Comparison of ENCODE assay signal across 8 cellular contexts in genomic region chr9:92762781-92763708, GRCh38. TPM values are rescaled to one million over a fixed set of nuclear protein-coding genes. Genes with fewer than 3 reads are reported as not detected.
A peak's percentile ranks its signal among the peaks of the same experiment; 100 is the strongest.
DNase-seq lines count a peak whose midpoint lies in the region; ATAC-seq and TF ChIP-seq lines count a peak whose summit lies in the region.

No MANE protein-coding gene starts in this region.

- no peaks in the 10 kb centered on the region for H3K36me3 Mint-ChIP-seq in activated CD8-positive, alpha-beta T cell treated with anti-CD3 and anti-CD28 coated beads for 36 hours (ENCODE audit: low read depth)
- no peaks in the 10 kb centered on the region for H3K36me3 Mint-ChIP-seq in stimulated activated naive CD8-positive, alpha-beta T cell treated with anti-CD3 and anti-CD28 coated beads, Interleukin-15, Interleukin-2, amounts not matched to agents 100 ng/mL and 50 ng/mL, for 24 hours (ENCODE audit: low read depth)

- H3K27me3 Mint-ChIP-seq in activated CD8-positive, alpha-beta T cell treated with anti-CD3 and anti-CD28 coated beads for 36 hours, result no peaks in the 10 kb centered on the region
- no peaks in the 10 kb centered on the region for H3K27me3 Mint-ChIP-seq in stimulated activated naive CD8-positive, alpha-beta T cell treated with anti-CD3 and anti-CD28 coated beads, Interleukin-15, Interleukin-2, amounts not matched to agents 100 ng/mL and 50 ng/mL, for 24 hours

- no peaks in the 10 kb centered on the region for H3K36me3 ChIP-seq in iPS-18a (ENCODE audit: control insufficient read depth, low read depth, low read length)

- H3K4me1 ChIP-seq in iPS-18a (ENCODE audit: control insufficient read depth, low read depth, low read length), result peaks cover 26% of the 10 kb centered on the region

- peak; percentile 5 for DNase-seq in DMS79 treated with DMSO at 0.1 percent for 48 hours (lab: John Stamatoyannopoulos, UW)
- DNase-seq in DMS79 (lab: John Stamatoyannopoulos, UW), result no peak
- no peak for DNase-seq in activated CD8-positive, alpha-beta T cell treated with anti-CD3 and anti-CD28 coated beads for 36 hours
- DNase-seq in DMS153 (lab: John Stamatoyannopoulos, UW), result no peak
- DNase-seq in left colon, result no peak

- no peaks in the 10 kb centered on the region for H3K27me3 ChIP-seq in iPS-18a (ENCODE audit: control insufficient read depth, insufficient read depth, low read length)

- H3K4me3 ChIP-seq in iPS-18a (ENCODE audit: low read length), result peak overlapping the region; percentile 86

- H3K9me3 Mint-ChIP-seq in activated CD8-positive, alpha-beta T cell treated with anti-CD3 and anti-CD28 coated beads for 36 hours, result no peaks in the 10 kb centered on the region
- no peaks in the 10 kb centered on the region for H3K9me3 Mint-ChIP-seq in stimulated activated naive CD8-positive, alpha-beta T cell treated with anti-CD3 and anti-CD28 coated beads, Interleukin-15, Interleukin-2, amounts not matched to agents 100 ng/mL and 50 ng/mL, for 24 hours

- H3K9me3 ChIP-seq in iPS-18a (ENCODE audit: control insufficient read depth, low read depth, low read length), result no peaks in the 10 kb centered on the region

- POLR2A ChIA-PET in activated CD8-positive, alpha-beta T cell treated with anti-CD3 and anti-CD28 coated beads for 36 hours (lab: Charles Lee), result interaction anchor here (2.8 kb wide), 1 partner anchor 93 kb away, joined by 16 read pairs; the partner anchor contains the start of gene IPPK

- peak overlapping the region; percentile 81 for H3K27ac Mint-ChIP-seq in activated CD8-positive, alpha-beta T cell treated with anti-CD3 and anti-CD28 coated beads for 36 hours
- peak overlapping the region; percentile 62 for H3K27ac Mint-ChIP-seq in stimulated activated naive CD8-positive, alpha-beta T cell treated with anti-CD3 and anti-CD28 coated beads, Interleukin-15, Interleukin-2, amounts not matched to agents 100 ng/mL and 50 ng/mL, for 24 hours

- no peak for TF ChIP-seq CTCF in activated CD8-positive, alpha-beta T cell treated with anti-CD3 and anti-CD28 coated beads for 36 hours (IDR thresholded peaks at IDR 0.05)

- ATAC-seq in activated CD8-positive, alpha-beta T cell treated with anti-CD3 and anti-CD28 coated beads for 36 hours, result no peak
- ATAC-seq in GM21717 (IDR thresholded peaks at IDR 0.05; ENCODE audit: unreplicated experiment) (no peak), left colon (no peak)

- H3K4me1 Mint-ChIP-seq in activated CD8-positive, alpha-beta T cell treated with anti-CD3 and anti-CD28 coated beads for 36 hours (ENCODE audit: low read depth), result peaks cover 53% of the 10 kb centered on the region
- H3K4me1 Mint-ChIP-seq in stimulated activated naive CD8-positive, alpha-beta T cell treated with anti-CD3 and anti-CD28 coated beads, Interleukin-15, Interleukin-2, amounts not matched to agents 100 ng/mL and 50 ng/mL, for 24 hours (ENCODE audit: low read depth), result peaks cover 49% of the 10 kb centered on the region

- intact Hi-C loops in activated CD8-positive, alpha-beta T cell treated with anti-CD3 and anti-CD28 coated beads for 36 hours (cut with micrococcal nuclease), result no loop called here
- intact Hi-C loops in left colon (cut with DNase I, micrococcal nuclease), result no loop called here

- H3K9ac ChIP-seq in iPS-18a (ENCODE audit: low read length), result peak overlapping the region; percentile 74

- H3K4me3 Mint-ChIP-seq in activated CD8-positive, alpha-beta T cell treated with anti-CD3 and anti-CD28 coated beads for 36 hours, result peak overlapping the region; percentile 86
- peak overlapping the region; percentile 89 for H3K4me3 Mint-ChIP-seq in stimulated activated naive CD8-positive, alpha-beta T cell treated with anti-CD3 and anti-CD28 coated beads, Interleukin-15, Interleukin-2, amounts not matched to agents 100 ng/mL and 50 ng/mL, for 24 hours

- CTCF ChIA-PET in activated CD8-positive, alpha-beta T cell treated with anti-CD3 and anti-CD28 coated beads for 36 hours (lab: Charles Lee), result interaction anchor here (1.2 to 2.4 kb wide), 5 partner anchors 17 to 92 kb away, joined by 3 to 9 read pairs (median 4); partner anchors contain the start of gene IPPK

- H3K27ac ChIP-seq in iPS-18a (ENCODE audit: low read length), result no peak overlapping the region

RNA-seq across cellular contexts. Expression of gene BICD2, which starts 1.6 kb away (rescaled TPM):
- total RNA-seq in activated CD8-positive, alpha-beta T cell treated with anti-CD3 and anti-CD28 coated beads for 36 hours, result 10 to 100 TPM; 14.2 to 16.8 TPM
- 10 to 100 TPM in 1 of 2 donors, 1 to 10 TPM in 1; 6.2 to 12.9 TPM for total RNA-seq in left colon
